ENCODE assay signal across 29 cellular contexts in genomic region chrX:150942958-150943594, GRCh38. TPM values are rescaled to one million over a fixed set of nuclear protein-coding genes. Genes with fewer than 3 reads are reported as not detected.
DNase-seq lines count a peak whose midpoint lies in the region; ATAC-seq, FAIRE-seq and TF ChIP-seq lines count a peak whose summit lies in the region.
"Had no signal": no experiment of that assay in that cellular context is flagged by ENCODE, and none has a peak within 500 bp of the region (broad histone marks: within the 10 kb centered on the region; RNA-seq: fewer than 3 reads in every experiment).

No MANE protein-coding gene starts in this region.

- H3K36me3 ChIP-seq in body of pancreas (replicated peaks in 1 of 2; ENCODE audit: insufficient read depth in 1 of 2, low read depth in 2 of 2): no peaks in the 10 kb centered on the region
- H3K36me3 ChIP-seq: adrenal gland, BLaER1, prostate gland, sigmoid colon, stomach had no signal

- peaks cover 6% of the 10 kb centered on the region for H3K4me1 ChIP-seq in body of pancreas
- H3K4me1 ChIP-seq: adrenal gland, BLaER1, prostate gland, sigmoid colon, stomach had no signal

- 31 to 32% methylated on average over 1 to 8 of the region's 9 CpGs for WGBS in body of pancreas, 2 donors

- no peaks in the 10 kb centered on the region for H3K9me3 ChIP-seq in body of pancreas
- H3K9me3 ChIP-seq: adrenal gland, BLaER1, prostate gland, sigmoid colon, stomach had no signal

- intact Hi-C loops in body of pancreas (cut with DNase I): no loop called here

- DNase-seq in NCI-H1105 (lab: John Stamatoyannopoulos, UW): peak; percentile 38
- peak; percentile 1 for DNase-seq in NCI-H2196 treated with DMSO at 0.1 percent for 48 hours (lab: John Stamatoyannopoulos, UW; ENCODE audit: unreplicated experiment)
- DNase-seq in body of pancreas: peak; percentile 11 to 40 (median 38)
- DNase-seq in renal cortical epithelial cell (ENCODE audit: low read depth): peak; percentile 15
- DNase-seq in D721Med (ENCODE audit: insufficient read length, low spot score): no peak
- no peak for DNase-seq in SHP77 treated with DMSO at 0.1 percent for 48 hours (lab: John Stamatoyannopoulos, UW)
- DNase-seq: activated CD4-positive, alpha-beta memory T cell treated with anti-CD3 and anti-CD28 coated beads for 36 hours; activated CD8-positive, alpha-beta memory T cell treated with anti-CD3 and anti-CD28 coated beads, Interleukin-2, amount 50 U/mL, for 4 hours; activated naive CD4-positive, alpha-beta T cell treated with anti-CD3 and anti-CD28 coated beads for 36 hours; DMS153; kidney glomerular epithelial cell; naive thymus-derived CD8-positive, alpha-beta T cell; NCI-H2107; NCI-H446; PC-3; sigmoid colon; stimulated activated CD4-positive, alpha-beta T cell treated with anti-CD3 and anti-CD28 coated beads, Interleukin-4, amount 100 ng/mL, for 1 hour; stomach; T-helper 17 cell had no signal

- no peak for TF ChIP-seq CTCF in body of pancreas (IDR thresholded peaks at IDR 0.05)
- no peak for TF ChIP-seq CTCF in D721Med (IDR thresholded peaks at IDR 0.05; ENCODE audit: insufficient read depth, missing control alignments)

- peak; percentile 35 for ATAC-seq in body of pancreas
- no peak for ATAC-seq in HG03378 (IDR thresholded peaks at IDR 0.05; ENCODE audit: unreplicated experiment)
- ATAC-seq: activated CD4-positive, CD25-positive, alpha-beta regulatory T cell treated with anti-CD3 and anti-CD28 coated beads, Interleukin-2, amount 50 U/mL, for 24 hours; GM12878; HCT116; naive thymus-derived CD8-positive, alpha-beta T cell; PC-3; SK-N-SH treated with all-trans-retinoic acid at 6 μM for 48 hours; T-helper 17 cell had no signal

- H3K27me3 ChIP-seq in body of pancreas: no peaks in the 10 kb centered on the region
- H3K27me3 ChIP-seq: BLaER1, sigmoid colon, stomach had no signal

- FAIRE-seq in D721Med (lab: Jason Lieb, UNC): no peak
- FAIRE-seq: frontal cortex, GM12878 had no signal

- H3K27ac ChIP-seq in body of pancreas: peak overlapping the region in 1 of 4 donors; percentile 25
- H3K27ac ChIP-seq: adrenal gland, BLaER1, prostate gland, sigmoid colon, stomach had no signal

- H3K4me3 ChIP-seq in body of pancreas: no peak overlapping the region
- H3K4me3 ChIP-seq: adrenal gland, BLaER1, GM12878, lung, prostate gland, sigmoid colon, stomach had no signal

- no peak for TF ChIP-seq POLR2A in body of pancreas (IDR thresholded peaks at IDR 0.05)

RNA-seq across cellular contexts. Expression of gene HMGB3, which starts 40.1 kb away (rescaled TPM):
- 1 to 10 TPM; 1.3 to 1.6 TPM for total RNA-seq in body of pancreas
- 16.5 and 31.6 TPM in 2 replicates for total RNA-seq in renal cortical epithelial cell

RNA-seq across cellular contexts. Expression of gene CD99L2, which starts 44.6 kb away (rescaled TPM):
- total RNA-seq in body of pancreas (10 to 100 TPM; 22.1 to 28.7 TPM), renal cortical epithelial cell (16.7 and 47.5 TPM in 2 replicates)

Comparison
In these comparisons a context has a peak if more than half of its experiments do, and no peak if none do; other contexts are left out.
1. DNase-seq: peak in NCI-H1105 (single experiment), NCI-H2196 treated with DMSO at 0.1 percent for 48 hours (single experiment), body of pancreas (4 of 4) and renal cortical epithelial cell (single experiment); none in D721Med (single experiment) and SHP77 treated with DMSO at 0.1 percent for 48 hours (single experiment).